Comparison of ENCODE assay signal across 1 cellular context in genomic region chr16:88503771-88504488, GRCh38.
TF ChIP-seq lines count a peak whose summit lies in the region.

No MANE protein-coding gene starts in this region.

TF ChIP-seq in HepG2, 621 proteins besides CTCF, POLR2A, EP300 and RAD21 (continued from another document and continues in another):
- 0 out of 2 replicates have a peak, but pooled peaks have one; percentile 37 for TF ChIP-seq PRDM15 (CRISPR knock-in tag; IDR thresholded peaks at IDR 0.05)
- no peak for TF ChIP-seq ZFP62 (CRISPR knock-in tag; IDR thresholded peaks at IDR 0.05)
- TF ChIP-seq, protein P1, sequence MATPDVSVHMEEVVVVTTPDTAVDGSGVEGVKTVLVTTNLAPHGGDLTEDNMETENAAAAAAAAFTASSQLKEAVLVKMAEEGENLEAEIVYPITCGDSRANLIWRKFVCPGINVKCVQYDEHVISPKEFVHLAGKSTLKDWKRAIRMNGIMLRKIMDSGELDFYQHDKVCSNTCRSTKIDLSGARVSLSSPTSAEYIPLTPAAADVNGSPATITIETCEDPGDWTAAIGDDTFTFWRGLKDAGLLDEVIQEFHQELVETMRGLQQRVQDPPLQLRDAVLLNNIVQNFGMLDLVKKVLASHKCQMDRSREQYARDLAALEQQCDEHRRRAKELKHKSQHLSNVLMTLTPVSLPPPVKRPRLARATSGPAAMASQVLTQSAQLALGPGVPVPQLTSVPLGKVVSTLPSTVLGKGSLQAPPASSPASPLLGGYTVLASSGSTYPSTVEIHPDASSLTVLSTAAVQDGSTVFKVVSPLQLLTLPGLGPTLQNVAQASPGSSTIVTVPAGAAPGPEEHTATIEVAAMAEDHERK (CRISPR knock-in tag; IDR thresholded peaks at IDR 0.05; ENCODE audit: low read depth), result no peak
- TF ChIP-seq ZBTB38 (CRISPR knock-in tag; IDR thresholded peaks at IDR 0.05), result peak; percentile 66
- TF ChIP-seq SOX6 (IDR thresholded peaks at IDR 0.05), result no peak
- no peak for TF ChIP-seq SOX6 (CRISPR knock-in tag; IDR thresholded peaks at IDR 0.05)
- TF ChIP-seq TMF1 (CRISPR knock-in tag; IDR thresholded peaks at IDR 0.05; ENCODE audit: low read depth), result no peak
- TF ChIP-seq HNRNPH1 (optimal IDR thresholded peaks at IDR 0.05; ENCODE audit: low read depth, low read length), result no peak
- TF ChIP-seq ZBTB42 (CRISPR knock-in tag; IDR thresholded peaks at IDR 0.05), result 0 out of 2 replicates have a peak, but pooled peaks have one; percentile 26
- TF ChIP-seq ZNF878 (CRISPR knock-in tag; IDR thresholded peaks at IDR 0.05), result no peak
- TF ChIP-seq PLRG1 (conservative IDR thresholded peaks at IDR 0.05), result no peak
- peak; percentile 28; the same call in 1 of the 2 replicates for TF ChIP-seq E2F1 (CRISPR knock-in tag; IDR thresholded peaks at IDR 0.05)
- peak; percentile 32; the same call in 1 of the 2 replicates for TF ChIP-seq TBP (CRISPR knock-in tag; IDR thresholded peaks at IDR 0.05)
- TF ChIP-seq, protein P2, sequence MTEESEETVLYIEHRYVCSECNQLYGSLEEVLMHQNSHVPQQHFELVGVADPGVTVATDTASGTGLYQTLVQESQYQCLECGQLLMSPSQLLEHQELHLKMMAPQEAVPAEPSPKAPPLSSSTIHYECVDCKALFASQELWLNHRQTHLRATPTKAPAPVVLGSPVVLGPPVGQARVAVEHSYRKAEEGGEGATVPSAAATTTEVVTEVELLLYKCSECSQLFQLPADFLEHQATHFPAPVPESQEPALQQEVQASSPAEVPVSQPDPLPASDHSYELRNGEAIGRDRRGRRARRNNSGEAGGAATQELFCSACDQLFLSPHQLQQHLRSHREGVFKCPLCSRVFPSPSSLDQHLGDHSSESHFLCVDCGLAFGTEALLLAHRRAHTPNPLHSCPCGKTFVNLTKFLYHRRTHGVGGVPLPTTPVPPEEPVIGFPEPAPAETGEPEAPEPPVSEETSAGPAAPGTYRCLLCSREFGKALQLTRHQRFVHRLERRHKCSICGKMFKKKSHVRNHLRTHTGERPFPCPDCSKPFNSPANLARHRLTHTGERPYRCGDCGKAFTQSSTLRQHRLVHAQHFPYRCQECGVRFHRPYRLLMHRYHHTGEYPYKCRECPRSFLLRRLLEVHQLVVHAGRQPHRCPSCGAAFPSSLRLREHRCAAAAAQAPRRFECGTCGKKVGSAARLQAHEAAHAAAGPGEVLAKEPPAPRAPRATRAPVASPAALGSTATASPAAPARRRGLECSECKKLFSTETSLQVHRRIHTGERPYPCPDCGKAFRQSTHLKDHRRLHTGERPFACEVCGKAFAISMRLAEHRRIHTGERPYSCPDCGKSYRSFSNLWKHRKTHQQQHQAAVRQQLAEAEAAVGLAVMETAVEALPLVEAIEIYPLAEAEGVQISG (CRISPR knock-in tag; IDR thresholded peaks at IDR 0.05), result peak; percentile 38; the same call in 1 of the 2 replicates
- peak; percentile 93 for TF ChIP-seq MED1 (CRISPR knock-in tag; IDR thresholded peaks at IDR 0.05)
- TF ChIP-seq SYNCRIP (IDR thresholded peaks at IDR 0.05; ENCODE audit: insufficient read depth, low read depth, low read length), result no peak
- TF ChIP-seq, protein P3, sequence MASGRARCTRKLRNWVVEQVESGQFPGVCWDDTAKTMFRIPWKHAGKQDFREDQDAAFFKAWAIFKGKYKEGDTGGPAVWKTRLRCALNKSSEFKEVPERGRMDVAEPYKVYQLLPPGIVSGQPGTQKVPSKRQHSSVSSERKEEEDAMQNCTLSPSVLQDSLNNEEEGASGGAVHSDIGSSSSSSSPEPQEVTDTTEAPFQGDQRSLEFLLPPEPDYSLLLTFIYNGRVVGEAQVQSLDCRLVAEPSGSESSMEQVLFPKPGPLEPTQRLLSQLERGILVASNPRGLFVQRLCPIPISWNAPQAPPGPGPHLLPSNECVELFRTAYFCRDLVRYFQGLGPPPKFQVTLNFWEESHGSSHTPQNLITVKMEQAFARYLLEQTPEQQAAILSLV (CRISPR knock-in tag; IDR thresholded peaks at IDR 0.05; ENCODE audit: borderline replicate concordance), result 0 out of 2 replicates have a peak, but pooled peaks have one; percentile 45
- no peak for TF ChIP-seq NAIF1 (CRISPR knock-in tag; IDR thresholded peaks at IDR 0.05; ENCODE audit: borderline replicate concordance)
- peak; percentile 60; the same call in 1 of the 2 replicates for TF ChIP-seq ZNF160 (CRISPR knock-in tag; IDR thresholded peaks at IDR 0.05)
- TF ChIP-seq KLF11 (CRISPR knock-in tag; IDR thresholded peaks at IDR 0.05), result no peak
- no peak for TF ChIP-seq ZNF253 (CRISPR knock-in tag; IDR thresholded peaks at IDR 0.05; ENCODE audit: borderline replicate concordance)
- TF ChIP-seq ZNF569 (CRISPR knock-in tag; IDR thresholded peaks at IDR 0.05; ENCODE audit: borderline replicate concordance), result no peak
- 0 out of 2 replicates have a peak, but pooled peaks have one; percentile 60 for TF ChIP-seq ZFP90 (CRISPR knock-in tag; IDR thresholded peaks at IDR 0.05; ENCODE audit: borderline replicate concordance)
- TF ChIP-seq RFX5 (IDR thresholded peaks at IDR 0.05; ENCODE audit: low read depth, low read length), result no peak
- TF ChIP-seq TFDP1 (CRISPR knock-in tag; IDR thresholded peaks at IDR 0.05; ENCODE audit: borderline replicate concordance), result 0 out of 2 replicates have a peak, but pooled peaks have one; percentile 8
- TF ChIP-seq, protein P4, sequence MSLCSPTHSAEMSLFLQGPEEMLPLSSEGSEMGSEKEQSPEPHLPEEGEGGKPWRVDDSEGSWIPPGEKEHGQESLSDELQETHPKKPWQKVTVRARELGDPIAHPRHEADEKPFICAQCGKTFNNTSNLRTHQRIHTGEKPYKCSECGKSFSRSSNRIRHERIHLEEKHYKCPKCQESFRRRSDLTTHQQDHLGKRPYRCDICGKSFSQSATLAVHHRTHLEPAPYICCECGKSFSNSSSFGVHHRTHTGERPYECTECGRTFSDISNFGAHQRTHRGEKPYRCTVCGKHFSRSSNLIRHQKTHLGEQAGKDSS (CRISPR knock-in tag; IDR thresholded peaks at IDR 0.05; ENCODE audit: borderline replicate concordance, low read depth), result 0 out of 2 replicates have a peak, but pooled peaks have one; percentile 2
- TF ChIP-seq ZNF773 (CRISPR knock-in tag; IDR thresholded peaks at IDR 0.05; ENCODE audit: borderline replicate concordance), result 0 out of 2 replicates have a peak, but pooled peaks have one; percentile 19
- no peak for TF ChIP-seq RARG (CRISPR knock-in tag; IDR thresholded peaks at IDR 0.05; ENCODE audit: low read depth)
- 0 out of 2 replicates have a peak, but pooled peaks have one; percentile 55 for TF ChIP-seq TARDBP (CRISPR knock-in tag; IDR thresholded peaks at IDR 0.05)
- TF ChIP-seq HNF4G (IDR thresholded peaks at IDR 0.05; ENCODE audit: borderline replicate concordance, low read depth, low read length), result peak; percentile 50; the same call in 1 of the 2 replicates
- peak; percentile 79; the same call in 1 of the 2 replicates for TF ChIP-seq HNF4G (CRISPR knock-in tag; IDR thresholded peaks at IDR 0.05; ENCODE audit: borderline replicate concordance, low read depth)
- no peak; the same call in 1 of the 2 replicates for TF ChIP-seq KDM3A (CRISPR knock-in tag; IDR thresholded peaks at IDR 0.05; ENCODE audit: low read depth)
- no peak for TF ChIP-seq SIX4 (CRISPR knock-in tag; IDR thresholded peaks at IDR 0.05)
- TF ChIP-seq, protein P5, sequence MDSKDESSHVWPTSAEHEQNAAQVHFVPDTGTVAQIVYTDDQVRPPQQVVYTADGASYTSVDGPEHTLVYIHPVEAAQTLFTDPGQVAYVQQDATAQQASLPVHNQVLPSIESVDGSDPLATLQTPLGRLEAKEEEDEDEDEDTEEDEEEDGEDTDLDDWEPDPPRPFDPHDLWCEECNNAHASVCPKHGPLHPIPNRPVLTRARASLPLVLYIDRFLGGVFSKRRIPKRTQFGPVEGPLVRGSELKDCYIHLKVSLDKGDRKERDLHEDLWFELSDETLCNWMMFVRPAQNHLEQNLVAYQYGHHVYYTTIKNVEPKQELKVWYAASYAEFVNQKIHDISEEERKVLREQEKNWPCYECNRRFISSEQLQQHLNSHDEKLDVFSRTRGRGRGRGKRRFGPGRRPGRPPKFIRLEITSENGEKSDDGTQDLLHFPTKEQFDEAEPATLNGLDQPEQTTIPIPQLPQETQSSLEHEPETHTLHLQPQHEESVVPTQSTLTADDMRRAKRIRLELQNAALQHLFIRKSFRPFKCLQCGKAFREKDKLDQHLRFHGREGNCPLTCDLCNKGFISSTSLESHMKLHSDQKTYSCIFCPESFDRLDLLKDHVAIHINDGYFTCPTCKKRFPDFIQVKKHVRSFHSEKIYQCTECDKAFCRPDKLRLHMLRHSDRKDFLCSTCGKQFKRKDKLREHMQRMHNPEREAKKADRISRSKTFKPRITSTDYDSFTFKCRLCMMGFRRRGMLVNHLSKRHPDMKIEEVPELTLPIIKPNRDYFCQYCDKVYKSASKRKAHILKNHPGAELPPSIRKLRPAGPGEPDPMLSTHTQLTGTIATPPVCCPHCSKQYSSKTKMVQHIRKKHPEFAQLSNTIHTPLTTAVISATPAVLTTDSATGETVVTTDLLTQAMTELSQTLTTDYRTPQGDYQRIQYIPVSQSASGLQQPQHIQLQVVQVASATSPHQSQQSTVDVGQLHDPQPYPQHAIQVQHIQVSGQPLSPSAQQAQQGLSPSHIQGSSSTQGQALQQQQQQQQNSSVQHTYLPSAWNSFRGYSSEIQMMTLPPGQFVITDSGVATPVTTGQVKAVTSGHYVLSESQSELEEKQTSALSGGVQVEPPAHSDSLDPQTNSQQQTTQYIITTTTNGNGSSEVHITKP (CRISPR knock-in tag; IDR thresholded peaks at IDR 0.05; ENCODE audit: low read depth), result 0 out of 2 replicates have a peak, but pooled peaks have one; percentile 28
- TF ChIP-seq, protein P6, sequence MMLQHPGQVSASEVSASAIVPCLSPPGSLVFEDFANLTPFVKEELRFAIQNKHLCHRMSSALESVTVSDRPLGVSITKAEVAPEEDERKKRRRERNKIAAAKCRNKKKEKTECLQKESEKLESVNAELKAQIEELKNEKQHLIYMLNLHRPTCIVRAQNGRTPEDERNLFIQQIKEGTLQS (CRISPR knock-in tag; IDR thresholded peaks at IDR 0.05), result no peak
- peak; percentile 82 for TF ChIP-seq FOXA3 (CRISPR knock-in tag; IDR thresholded peaks at IDR 0.05)
- peak; percentile 49; the same call in 1 of the 2 replicates for TF ChIP-seq MYC (CRISPR knock-in tag; IDR thresholded peaks at IDR 0.05; ENCODE audit: borderline replicate concordance)
- peak; percentile 54; the same call in 1 of the 2 replicates for TF ChIP-seq ZNF331 (CRISPR knock-in tag; IDR thresholded peaks at IDR 0.05)
- no peak for TF ChIP-seq IRF2 (CRISPR knock-in tag; IDR thresholded peaks at IDR 0.05)
- peak; percentile 82 for TF ChIP-seq TEAD3 (CRISPR knock-in tag; optimal IDR thresholded peaks at IDR 0.05; ENCODE audit: borderline replicate concordance)
- peak; percentile 51; the same call in 1 of the 2 replicates for TF ChIP-seq KLF12 (CRISPR knock-in tag; IDR thresholded peaks at IDR 0.05; ENCODE audit: borderline replicate concordance)
- TF ChIP-seq ZNF780A (CRISPR knock-in tag; IDR thresholded peaks at IDR 0.05), result no peak
- TF ChIP-seq ELF3 (CRISPR knock-in tag; IDR thresholded peaks at IDR 0.05), result no peak
- no peak for TF ChIP-seq ZEB1 (IDR thresholded peaks at IDR 0.05; ENCODE audit: insufficient replicate concordance, low read depth)
- no peak for TF ChIP-seq ZNF33A (CRISPR knock-in tag; IDR thresholded peaks at IDR 0.05; ENCODE audit: borderline replicate concordance)
- TF ChIP-seq LCORL (IDR thresholded peaks at IDR 0.05), result no peak
- peak; percentile 60 for TF ChIP-seq LCORL (CRISPR knock-in tag; IDR thresholded peaks at IDR 0.05)
- 0 out of 2 replicates have a peak, but pooled peaks have one; percentile 64 for TF ChIP-seq MIXL1 (CRISPR knock-in tag; IDR thresholded peaks at IDR 0.05)
- TF ChIP-seq HNRNPL (IDR thresholded peaks at IDR 0.05; ENCODE audit: low read depth, low read length), result peak; percentile 87; the same call in 1 of the 2 replicates
- no peak; the same call in 1 of the 2 replicates for TF ChIP-seq ZNF746 (CRISPR knock-in tag; IDR thresholded peaks at IDR 0.05)
